ENCODE assay signal across 1 cellular context in genomic region chr5:139893873-139894272, GRCh38.
TF ChIP-seq lines count a peak whose summit lies in the region.

No MANE protein-coding gene starts in this region.

TF ChIP-seq in SK-N-SH, 30 proteins besides CTCF, POLR2A, EP300 and RAD21 (continued from another document):
- TF ChIP-seq NFIC (IDR thresholded peaks at IDR 0.05; ENCODE audit: borderline replicate concordance), result 0 out of 2 replicates have a peak, but pooled peaks have one; percentile 19
- peak; percentile 75 for TF ChIP-seq GATA2 (CRISPR knock-in tag; IDR thresholded peaks at IDR 0.05)
- TF ChIP-seq USF1 (IDR thresholded peaks at IDR 0.05; ENCODE audit: borderline replicate concordance, low read depth), result no peak
- no peak for TF ChIP-seq TAF1 (IDR thresholded peaks at IDR 0.05; ENCODE audit: borderline replicate concordance, low read depth, low read length)
- no peak for TF ChIP-seq GABPA (IDR thresholded peaks at IDR 0.05; ENCODE audit: low read depth)
- no peak for TF ChIP-seq ELF1 (IDR thresholded peaks at IDR 0.05)
- TF ChIP-seq REST (IDR thresholded peaks at IDR 0.05; ENCODE audit: low read depth, low read length), result no peak
- TF ChIP-seq FOSL2 (IDR thresholded peaks at IDR 0.05; ENCODE audit: borderline replicate concordance, low read depth), result no peak
- 0 out of 2 replicates have a peak, but pooled peaks have one; percentile 26 for TF ChIP-seq POLR2AphosphoS5 (IDR thresholded peaks at IDR 0.05; ENCODE audit: low read depth, low read length)
- no peak for TF ChIP-seq ZBTB33 (IDR thresholded peaks at IDR 0.05; ENCODE audit: borderline replicate concordance, low read depth)
- peak; percentile 93 for TF ChIP-seq FOXJ3 (CRISPR knock-in tag; IDR thresholded peaks at IDR 0.05)
- peak; percentile 55 for TF ChIP-seq CHD2 (IDR thresholded peaks at IDR 0.05; ENCODE audit: low read length, partially characterized antibody)
